9 cellular contexts compared by ENCODE assay signal in the genomic region with DNA sequence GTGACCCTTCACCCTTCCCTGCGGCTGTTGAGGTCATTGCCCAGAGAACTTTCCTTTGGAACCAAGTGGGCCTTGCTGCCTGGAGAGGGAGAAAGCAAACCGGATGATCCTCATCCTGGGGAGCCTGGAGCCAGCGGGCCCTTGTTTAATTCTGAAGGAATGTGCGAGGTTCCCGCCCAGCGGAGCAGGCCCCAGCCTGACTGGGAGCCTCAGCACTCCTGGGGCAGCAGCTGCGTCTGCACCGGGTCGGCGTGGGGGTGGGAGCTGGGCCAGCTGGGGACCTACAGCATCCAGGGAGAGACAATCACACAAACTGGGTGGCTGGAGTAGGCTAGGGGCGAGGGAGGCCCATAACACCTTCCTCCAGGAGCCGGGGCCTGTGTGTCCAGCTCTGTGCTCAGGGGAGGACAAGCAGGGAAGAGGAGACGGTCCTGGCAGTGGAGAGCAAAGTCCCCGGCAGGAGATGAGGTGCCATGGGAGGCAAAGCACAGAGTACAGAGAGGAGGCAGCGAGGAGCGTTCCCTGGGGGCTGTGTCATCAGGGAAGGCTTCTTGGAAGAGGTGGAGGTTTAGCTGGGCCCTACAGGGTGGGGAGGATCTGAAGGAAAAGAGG.
DNase-seq lines count a peak whose midpoint lies in the region; ATAC-seq and TF ChIP-seq lines count a peak whose summit lies in the region.
"Had no signal": no experiment of that assay in that cellular context is flagged by ENCODE, and none has a peak within 500 bp of the region (broad histone marks: within the 10 kb centered on the region; RNA-seq: fewer than 3 reads in every experiment).

No MANE protein-coding gene starts in this region.

- TF ChIP-seq POLR2A in body of pancreas (IDR thresholded peaks at IDR 0.05) (no peak), prostate gland (IDR thresholded peaks at IDR 0.05) (no peak)

- no peak overlapping the region for H3K4me3 ChIP-seq in body of pancreas
- no peak overlapping the region for H3K4me3 ChIP-seq in right atrium auricular region
- no peak overlapping the region for H3K4me3 ChIP-seq in prostate gland

- H3K36me3 ChIP-seq in body of pancreas (replicated peaks in 1 of 2; ENCODE audit: insufficient read depth in 1 of 2, low read depth in 2 of 2), result no peaks in the 10 kb centered on the region
- H3K36me3 ChIP-seq in right atrium auricular region, result no peaks in the 10 kb centered on the region
- H3K36me3 ChIP-seq in prostate gland, result no peaks in the 10 kb centered on the region

- WGBS in body of pancreas, 2 donors, result 76 to 79% methylated on average over 16 of the region's 16 CpGs
- WGBS in prostate gland, result 32% methylated on average over 16 of the region's 16 CpGs

- H3K4me1 ChIP-seq in body of pancreas (no peaks in the 10 kb centered on the region), right atrium auricular region (peaks cover 0 to 16% of the 10 kb centered on the region in 2 donors), prostate gland (replicated peaks) (no peaks in the 10 kb centered on the region)

- TF ChIP-seq CTCF in body of pancreas (IDR thresholded peaks at IDR 0.05) (no peak), right atrium auricular region (IDR thresholded peaks at IDR 0.05) (no peak), prostate gland (IDR thresholded peaks at IDR 0.05) (no peak)

- H3K27me3 ChIP-seq in body of pancreas (no peaks in the 10 kb centered on the region), right atrium auricular region (no peaks in the 10 kb centered on the region), prostate gland (replicated peaks; ENCODE audit: insufficient read depth) (no peaks in the 10 kb centered on the region)

- no peak overlapping the region for H3K27ac ChIP-seq in body of pancreas
- peak overlapping the region; percentile 63 to 68 for H3K27ac ChIP-seq in right atrium auricular region
- peak overlapping the region; percentile 70 to 71 for H3K27ac ChIP-seq in prostate gland

- intact Hi-C loops in body of pancreas (cut with DNase I) (no loop called here), prostate gland (cut with DNase I) (loop anchor here (10.0 kb wide), 1 partner anchor 370 kb away; the partner anchor contains the start of gene ZFP36L2)

- DNase-seq in AG08395 (ENCODE audit: low spot score) (peak; percentile 40), body of pancreas (peak in 2 of 4 donors; percentile 17 to 21), right atrium auricular region (ENCODE audit: low spot score) (peak; percentile 72), prostate gland (ENCODE audit: low spot score) (peak; percentile 54), putamen (ENCODE audit: low spot score) (no peak), KG1 (lab: John Stamatoyannopoulos, UW) (no peak)
- DNase-seq in activated CD4-positive, alpha-beta T cell treated with anti-CD3 and anti-CD28 coated beads for 1 hour, result no peak
- no peak for DNase-seq in activated CD4-positive, CD25-positive, alpha-beta regulatory T cell (lab: John Stamatoyannopoulos, UW)
- DNase-seq: NCI-H510A treated with DMSO at 0.1 percent for 48 hours had no signal

- H3K9me3 ChIP-seq in body of pancreas (no peaks in the 10 kb centered on the region), right atrium auricular region (peaks cover 0 to 12% of the 10 kb centered on the region in 2 donors), prostate gland (no peaks in the 10 kb centered on the region)

- peak; percentile 9 for ATAC-seq in body of pancreas

Comparison
In these comparisons a context has a peak if more than half of its experiments do, and no peak if none do; other contexts are left out.
1. DNase-seq: peak in AG08395 (single experiment), right atrium auricular region (single experiment) and prostate gland (single experiment); none in putamen (single experiment), activated CD4-positive, alpha-beta T cell treated with anti-CD3 and anti-CD28 coated beads for 1 hour (single experiment), activated CD4-positive, CD25-positive, alpha-beta regulatory T cell (0 of 4) and KG1 (single experiment).
2. H3K27ac ChIP-seq: peak in right atrium auricular region (2 of 2) and prostate gland (2 of 2); none in body of pancreas (0 of 4).